In genomic region chr20:44594730-44595129, GRCh38 we compare ENCODE assay signal across 12 cellular contexts. TPM values are rescaled to one million over a fixed set of nuclear protein-coding genes. Genes with fewer than 3 reads are reported as not detected.
DNase-seq lines count a peak whose midpoint lies in the region; ATAC-seq and TF ChIP-seq lines count a peak whose summit lies in the region.
"Had no signal": no experiment of that assay in that cellular context is flagged by ENCODE, and none has a peak within 500 bp of the region (broad histone marks: within the 10 kb centered on the region; RNA-seq: fewer than 3 reads in every experiment).

No MANE protein-coding gene starts in this region.

- no peak overlapping the region for H3K4me3 ChIP-seq in lower lobe of right lung
- no peak overlapping the region for H3K4me3 ChIP-seq in SK-N-SH (ENCODE audit: low read depth in 2 of 2, low read length in 1 of 2)

- no peaks in the 10 kb centered on the region for H3K9me3 ChIP-seq in lower lobe of right lung
- no peaks in the 10 kb centered on the region for H3K9me3 ChIP-seq in SK-N-SH

- no peak for ATAC-seq in lower lobe of right lung

- no peak overlapping the region for H3K4me3 Mint-ChIP-seq in activated T-helper 1 cell treated with anti-CD3 and anti-CD28 coated beads, Interleukin-12 subunit alpha, Interleukin-12 subunit beta, Interleukin-2, Interleukin-4 antibody, amounts not matched to agents 30 ng/mL and 10 ng/mL and 1 ng/mL, durations not matched to agents 14 hours and 24 hours and 36 hours
- no peak overlapping the region for H3K4me3 Mint-ChIP-seq in T-helper 2 cell treated with Interferon-gamma antibody and Interleukin-4, amounts not matched to agents 5 μg/mL and 100 μg/mL, for 36 hours
- H3K4me3 Mint-ChIP-seq: activated T-cell treated with anti-CD3 and anti-CD28 coated beads, Interleukin-2, amount 50 U/mL, for 24 hours had no signal

- POLR2A ChIA-PET in SK-N-SH (lab: Yijun Ruan, JAX): no interaction called here

- H3K79me2 ChIP-seq in SK-N-SH (ENCODE audit: insufficient read depth): peaks cover 5% of the 10 kb centered on the region; the same call in 1 of the 2 replicates

- TF ChIP-seq RAD21 in SK-N-SH (IDR thresholded peaks at IDR 0.05; ENCODE audit: low read length): no peak

- H2AFZ ChIP-seq in SK-N-SH (ENCODE audit: low read depth): no peak overlapping the region

- H3K27me3 ChIP-seq in lower lobe of right lung (ENCODE audit: low read depth) (no peaks in the 10 kb centered on the region), SK-N-SH (ENCODE audit: insufficient read depth) (no peaks in the 10 kb centered on the region)

- intact Hi-C loops in activated T-helper 1 cell treated with anti-CD3 and anti-CD28 coated beads, Interleukin-12 subunit alpha, Interleukin-12 subunit beta, Interleukin-2, Interleukin-4 antibody, amounts not matched to agents 30 ng/mL and 10 ng/mL and 1 ng/mL, durations not matched to agents 14 hours and 24 hours and 36 hours (cut with micrococcal nuclease): no loop called here
- intact Hi-C loops in lower lobe of right lung (cut with DNase I): no loop called here

- H3K27ac ChIP-seq in lower lobe of right lung (peak overlapping the region; percentile 38), SK-N-SH (ENCODE audit: low read depth in 2 of 2, low read length in 1 of 2) (no peak overlapping the region; a peak in 1 of 4 replicates)

- in situ Hi-C loops in ACHN (cut with HindIII; ENCODE audit: low pct_ligation_motif_present, low pct_unique_long_range_greater_than_20kb, low sequenced_read_pairs): no loop called here

- peaks cover 49% of the 10 kb centered on the region for H3K4me1 ChIP-seq in lower lobe of right lung
- H3K4me1 ChIP-seq in SK-N-SH (ENCODE audit: control insufficient read depth in 1 of 2, insufficient read depth in 2 of 2, low read depth in 1 of 2, low read length in 1 of 2): peaks cover 6 to 17% of the 10 kb centered on the region in 2 experiments; a peak in 3 of 4 replicates

- H3K27me3 Mint-ChIP-seq in activated T-helper 1 cell treated with anti-CD3 and anti-CD28 coated beads, Interleukin-12 subunit alpha, Interleukin-12 subunit beta, Interleukin-2, Interleukin-4 antibody, amounts not matched to agents 30 ng/mL and 10 ng/mL and 1 ng/mL, durations not matched to agents 14 hours and 24 hours and 36 hours (ENCODE audit: insufficient read depth): no peaks in the 10 kb centered on the region
- no peaks in the 10 kb centered on the region for H3K27me3 Mint-ChIP-seq in T-helper 2 cell treated with Interferon-gamma antibody and Interleukin-4, amounts not matched to agents 5 μg/mL and 100 μg/mL, for 36 hours (ENCODE audit: low read depth)
- H3K27me3 Mint-ChIP-seq: activated T-cell treated with anti-CD3 and anti-CD28 coated beads, Interleukin-2, amount 50 U/mL, for 24 hours had no signal

- DNase-seq in ACHN (peak; percentile 4), HCEC 1CT (peak; percentile 59), lower lobe of right lung (no peak), AG20443 (ENCODE audit: low spot score) (no peak), SK-N-SH (no peak)
- DNase-seq in activated T-helper 1 cell treated with anti-CD3 and anti-CD28 coated beads, Interleukin-12 subunit alpha, Interleukin-12 subunit beta, Interleukin-2, Interleukin-4 antibody, amounts not matched to agents 30 ng/mL and 10 ng/mL and 1 ng/mL, durations not matched to agents 14 hours and 24 hours and 36 hours (ENCODE audit: low spot score): no peak
- DNase-seq in T-helper 2 cell treated with Interferon-gamma antibody and Interleukin-4, amounts not matched to agents 5 μg/mL and 100 μg/mL, for 36 hours (ENCODE audit: low spot score): no peak
- no peak for DNase-seq in activated CD4-positive, alpha-beta T cell treated with anti-CD3 and anti-CD28 coated beads, Interleukin-2, amount 50 U/mL, for 4 hours
- DNase-seq: activated T-cell treated with anti-CD3 and anti-CD28 coated beads, Interleukin-2, amount 50 U/mL, for 24 hours; DMS153; NCI-H446; stimulated activated CD4-positive, alpha-beta T cell treated with anti-CD3 and anti-CD28 coated beads, Interleukin-2, amount 100 ng/mL, for 24 hours had no signal

- H3K4me1 Mint-ChIP-seq in activated T-helper 1 cell treated with anti-CD3 and anti-CD28 coated beads, Interleukin-12 subunit alpha, Interleukin-12 subunit beta, Interleukin-2, Interleukin-4 antibody, amounts not matched to agents 30 ng/mL and 10 ng/mL and 1 ng/mL, durations not matched to agents 14 hours and 24 hours and 36 hours (ENCODE audit: low read depth): peaks cover 16% of the 10 kb centered on the region
- peaks cover 16% of the 10 kb centered on the region for H3K4me1 Mint-ChIP-seq in T-helper 2 cell treated with Interferon-gamma antibody and Interleukin-4, amounts not matched to agents 5 μg/mL and 100 μg/mL, for 36 hours (ENCODE audit: low read depth)

- peak overlapping the region; percentile 77 for H3K27ac Mint-ChIP-seq in activated T-helper 1 cell treated with anti-CD3 and anti-CD28 coated beads, Interleukin-12 subunit alpha, Interleukin-12 subunit beta, Interleukin-2, Interleukin-4 antibody, amounts not matched to agents 30 ng/mL and 10 ng/mL and 1 ng/mL, durations not matched to agents 14 hours and 24 hours and 36 hours
- H3K27ac Mint-ChIP-seq in T-helper 2 cell treated with Interferon-gamma antibody and Interleukin-4, amounts not matched to agents 5 μg/mL and 100 μg/mL, for 36 hours: no peak overlapping the region
- H3K27ac Mint-ChIP-seq: activated T-cell treated with anti-CD3 and anti-CD28 coated beads, Interleukin-2, amount 50 U/mL, for 24 hours had no signal

- CTCF ChIA-PET in SK-N-SH (lab: Yijun Ruan, JAX): interaction anchor here (1.0 to 2.3 kb wide), 4 partner anchors 9 to 89 kb away, joined by 3 to 12 read pairs (median 6); no protein-coding TSS in a partner anchor

- TF ChIP-seq CTCF in lower lobe of right lung (IDR thresholded peaks at IDR 0.05): no peak
- no peak for TF ChIP-seq CTCF in SK-N-SH (IDR thresholded peaks at IDR 0.05)

- H3K9ac ChIP-seq in SK-N-SH: no peak overlapping the region

- no peak for TF ChIP-seq EP300 in SK-N-SH (IDR thresholded peaks at IDR 0.05; ENCODE audit: borderline replicate concordance in 1 of 2, low read depth in 1 of 2, low read length in 1 of 2)

- H3F3A ChIP-seq in SK-N-SH (replicated peaks; ENCODE audit: insufficient read depth): peaks cover under 1% of the 10 kb centered on the region

- H3K9me2 ChIP-seq in SK-N-SH: no peaks in the 10 kb centered on the region

- H4K20me1 ChIP-seq in SK-N-SH (ENCODE audit: insufficient read depth): no peaks in the 10 kb centered on the region

- no peaks in the 10 kb centered on the region for H3K36me3 Mint-ChIP-seq in activated T-helper 1 cell treated with anti-CD3 and anti-CD28 coated beads, Interleukin-12 subunit alpha, Interleukin-12 subunit beta, Interleukin-2, Interleukin-4 antibody, amounts not matched to agents 30 ng/mL and 10 ng/mL and 1 ng/mL, durations not matched to agents 14 hours and 24 hours and 36 hours (ENCODE audit: low read depth)
- H3K36me3 Mint-ChIP-seq in T-helper 2 cell treated with Interferon-gamma antibody and Interleukin-4, amounts not matched to agents 5 μg/mL and 100 μg/mL, for 36 hours (ENCODE audit: low read depth): no peaks in the 10 kb centered on the region

- peaks cover 28% of the 10 kb centered on the region for H3K36me3 ChIP-seq in lower lobe of right lung
- peaks cover 4 to 6% of the 10 kb centered on the region in 2 experiments for H3K36me3 ChIP-seq in SK-N-SH (replicated peaks in 1 of 2; ENCODE audit: control insufficient read depth in 1 of 2, insufficient read depth in 2 of 2, low read length in 1 of 2)

- 50% methylated on average over 1 of the region's 1 CpG for WGBS in SK-N-SH (ENCODE audit: low lambda C conversion rate)

- no peak overlapping the region for H3K4me2 ChIP-seq in SK-N-SH

- H3K9me3 Mint-ChIP-seq in activated T-helper 1 cell treated with anti-CD3 and anti-CD28 coated beads, Interleukin-12 subunit alpha, Interleukin-12 subunit beta, Interleukin-2, Interleukin-4 antibody, amounts not matched to agents 30 ng/mL and 10 ng/mL and 1 ng/mL, durations not matched to agents 14 hours and 24 hours and 36 hours: no peaks in the 10 kb centered on the region
- H3K9me3 Mint-ChIP-seq in T-helper 2 cell treated with Interferon-gamma antibody and Interleukin-4, amounts not matched to agents 5 μg/mL and 100 μg/mL, for 36 hours: no peaks in the 10 kb centered on the region
- H3K9me3 Mint-ChIP-seq: activated T-cell treated with anti-CD3 and anti-CD28 coated beads, Interleukin-2, amount 50 U/mL, for 24 hours had no signal

TF ChIP-seq in SK-N-SH, 30 proteins besides CTCF, POLR2A, EP300 and RAD21 (continues in another document):
- no peak for TF ChIP-seq RFX5 (IDR thresholded peaks at IDR 0.05; ENCODE audit: low read length)

RNA-seq across cellular contexts. Expression of gene PKIG, which starts 12.4 kb away (rescaled TPM):
- 1.3 and 2.4 TPM in 2 replicates for total RNA-seq in activated T-helper 1 cell treated with anti-CD3 and anti-CD28 coated beads, Interleukin-12 subunit alpha, Interleukin-12 subunit beta, Interleukin-2, Interleukin-4 antibody, amounts not matched to agents 30 ng/mL and 10 ng/mL and 1 ng/mL, durations not matched to agents 14 hours and 24 hours and 36 hours
- 61.6 TPM for total RNA-seq in lower lobe of right lung
- 63.9 and 92.9 TPM in 2 replicates for polyA plus RNA-seq in SK-N-SH (2012; rRNA removed)
- polyA plus RNA-seq in SK-N-SH (2012; cell fraction: cytosol; rRNA removed): 67.5 and 78.6 TPM in 2 replicates
- 29.9 and 37.7 TPM in 2 replicates for polyA plus RNA-seq in SK-N-SH (2012; cell fraction: nucleus; rRNA removed)

RNA-seq across cellular contexts. Expression of gene ADA, which starts 56.8 kb away (rescaled TPM):
- 45.1 and 45.5 TPM in 2 replicates for total RNA-seq in activated T-helper 1 cell treated with anti-CD3 and anti-CD28 coated beads, Interleukin-12 subunit alpha, Interleukin-12 subunit beta, Interleukin-2, Interleukin-4 antibody, amounts not matched to agents 30 ng/mL and 10 ng/mL and 1 ng/mL, durations not matched to agents 14 hours and 24 hours and 36 hours
- 7.7 TPM for total RNA-seq in lower lobe of right lung
- 25.7 and 28.3 TPM in 2 replicates for polyA plus RNA-seq in SK-N-SH (2012; rRNA removed)
- polyA plus RNA-seq in SK-N-SH (2012; cell fraction: cytosol; rRNA removed): 14.9 and 20.7 TPM in 2 replicates
- polyA plus RNA-seq in SK-N-SH (2012; cell fraction: nucleus; rRNA removed): 50.4 and 63.8 TPM in 2 replicates

Comparison
In these comparisons a context has a peak if more than half of its experiments do, and no peak if none do; other contexts are left out.
1. DNase-seq: peak in ACHN (single experiment) and HCEC 1CT (single experiment); none in activated T-helper 1 cell treated with anti-CD3 and anti-CD28 coated beads, Interleukin-12 subunit alpha, Interleukin-12 subunit beta, Interleukin-2, Interleukin-4 antibody, amounts not matched to agents 30 ng/mL and 10 ng/mL and 1 ng/mL, durations not matched to agents 14 hours and 24 hours and 36 hours (single experiment), lower lobe of right lung (single experiment), AG20443 (single experiment), SK-N-SH (single experiment), T-helper 2 cell treated with Interferon-gamma antibody and Interleukin-4, amounts not matched to agents 5 μg/mL and 100 μg/mL, for 36 hours (single experiment) and activated CD4-positive, alpha-beta T cell treated with anti-CD3 and anti-CD28 coated beads, Interleukin-2, amount 50 U/mL, for 4 hours (0 of 2).
2. RNA of gene PKIG, which starts 12.4 kb away (total RNA-seq): 61.6 TPM in lower lobe of right lung (single experiment); 1.3 to 2.4 TPM in activated T-helper 1 cell treated with anti-CD3 and anti-CD28 coated beads, Interleukin-12 subunit alpha, Interleukin-12 subunit beta, Interleukin-2, Interleukin-4 antibody, amounts not matched to agents 30 ng/mL and 10 ng/mL and 1 ng/mL, durations not matched to agents 14 hours and 24 hours and 36 hours; every median in the first group is over 10 times any median in the second.